In genomic region chr17:80856863-80857488, GRCh38 we compare ENCODE assay signal across 9 cellular contexts.
DNase-seq lines count a peak whose midpoint lies in the region; ATAC-seq and TF ChIP-seq lines count a peak whose summit lies in the region.
"Had no signal": no experiment of that assay in that cellular context is flagged by ENCODE, and none has a peak within 500 bp of the region (broad histone marks: within the 10 kb centered on the region; RNA-seq: fewer than 3 reads in every experiment).

No MANE protein-coding gene starts in this region.

- H3K9ac ChIP-seq in smooth muscle cell (ENCODE audit: low read depth): peak overlapping the region; percentile 95

- H3K4me1 ChIP-seq in smooth muscle cell (ENCODE audit: low read depth): no peaks in the 10 kb centered on the region

- no peaks in the 10 kb centered on the region for H3K27me3 Mint-ChIP-seq in T-helper 2 cell treated with Interferon-gamma antibody and Interleukin-4, amounts not matched to agents 5 μg/mL and 100 μg/mL, for 36 hours (ENCODE audit: low read depth)

- H3K4me3 ChIP-seq in brain microvascular endothelial cell (ENCODE audit: low read depth, low read length): no peak overlapping the region
- H3K4me3 ChIP-seq in smooth muscle cell: no peak overlapping the region

- in situ Hi-C loops in brain microvascular endothelial cell (cut with HindIII; ENCODE audit: low pct_ligation_motif_present, low sequenced_read_pairs): loop anchor here (25.0 kb wide), 1 partner anchor 420 kb away; no protein-coding TSS in a partner anchor

- peak overlapping the region; percentile 70 for H3K4me3 Mint-ChIP-seq in T-helper 2 cell treated with Interferon-gamma antibody and Interleukin-4, amounts not matched to agents 5 μg/mL and 100 μg/mL, for 36 hours

- no peaks in the 10 kb centered on the region for H3K9me3 ChIP-seq in smooth muscle cell (replicated peaks; ENCODE audit: low read depth)

- no peak overlapping the region for H2AFZ ChIP-seq in smooth muscle cell (ENCODE audit: low read depth)

- H3K9me3 Mint-ChIP-seq in T-helper 2 cell treated with Interferon-gamma antibody and Interleukin-4, amounts not matched to agents 5 μg/mL and 100 μg/mL, for 36 hours: no peaks in the 10 kb centered on the region

- peak overlapping the region; percentile 98 for H3K27ac Mint-ChIP-seq in T-helper 2 cell treated with Interferon-gamma antibody and Interleukin-4, amounts not matched to agents 5 μg/mL and 100 μg/mL, for 36 hours

- H4K20me1 ChIP-seq in smooth muscle cell (ENCODE audit: low read depth): no peaks in the 10 kb centered on the region

- DNase-seq in T-helper 2 cell treated with Interferon-gamma antibody and Interleukin-4, amounts not matched to agents 5 μg/mL and 100 μg/mL, for 36 hours (ENCODE audit: low spot score): peak; percentile 21
- DNase-seq in T-helper 2 cell (no peak), brain microvascular endothelial cell (no peak), smooth muscle cell (lab: John Stamatoyannopoulos, UW; ENCODE audit: unreplicated experiment) (no peak), NCI-H2029 (lab: John Stamatoyannopoulos, UW) (no peak), left lobe of liver (ENCODE audit: low spot score) (no peak)
- no peak for DNase-seq in stimulated activated CD4-positive, alpha-beta T cell treated with anti-CD3 and anti-CD28 coated beads, Interleukin-1b, Interleukin-23, amount 100 ng/mL, for 48 hours
- DNase-seq: NCI-H1436 had no signal

- H3K27ac ChIP-seq in brain microvascular endothelial cell: peak overlapping the region; percentile 97
- H3K27ac ChIP-seq in smooth muscle cell (ENCODE audit: low read depth): peak overlapping the region; percentile 99

- H3K4me1 Mint-ChIP-seq in T-helper 2 cell treated with Interferon-gamma antibody and Interleukin-4, amounts not matched to agents 5 μg/mL and 100 μg/mL, for 36 hours (ENCODE audit: low read depth): peaks cover 67% of the 10 kb centered on the region

- peak; percentile 21 for ATAC-seq in HG03432 (IDR thresholded peaks at IDR 0.05; ENCODE audit: unreplicated experiment)
- no peak for ATAC-seq in left lobe of liver

- H3K79me2 ChIP-seq in smooth muscle cell (ENCODE audit: low read depth): no peaks in the 10 kb centered on the region

- H3K4me2 ChIP-seq in smooth muscle cell: peak overlapping the region; percentile 47

- 96% methylated on average over 18 of the region's 18 CpGs for WGBS in smooth muscle cell (ENCODE audit: low lambda C conversion rate)

- H3K36me3 Mint-ChIP-seq in T-helper 2 cell treated with Interferon-gamma antibody and Interleukin-4, amounts not matched to agents 5 μg/mL and 100 μg/mL, for 36 hours (ENCODE audit: low read depth): peaks cover 77% of the 10 kb centered on the region

- H3K27me3 ChIP-seq in brain microvascular endothelial cell (replicated peaks) (no peaks in the 10 kb centered on the region), smooth muscle cell (ENCODE audit: low read depth) (no peaks in the 10 kb centered on the region)

- TF ChIP-seq CTCF in brain microvascular endothelial cell (IDR thresholded peaks at IDR 0.05; ENCODE audit: low read depth, low read length, missing control alignments): no peak
- no peak for TF ChIP-seq CTCF in smooth muscle cell (IDR thresholded peaks at IDR 0.05; ENCODE audit: borderline replicate concordance, insufficient read depth, poor library complexity, severe bottlenecking)

- H3F3A ChIP-seq in smooth muscle cell (ENCODE audit: low read depth): no peaks in the 10 kb centered on the region

- no peaks in the 10 kb centered on the region for H3K36me3 ChIP-seq in brain microvascular endothelial cell (replicated peaks)
- no peaks in the 10 kb centered on the region for H3K36me3 ChIP-seq in smooth muscle cell (ENCODE audit: low read depth)
